Comparison of ENCODE assay signal across 14 cellular contexts in the genomic region with DNA sequence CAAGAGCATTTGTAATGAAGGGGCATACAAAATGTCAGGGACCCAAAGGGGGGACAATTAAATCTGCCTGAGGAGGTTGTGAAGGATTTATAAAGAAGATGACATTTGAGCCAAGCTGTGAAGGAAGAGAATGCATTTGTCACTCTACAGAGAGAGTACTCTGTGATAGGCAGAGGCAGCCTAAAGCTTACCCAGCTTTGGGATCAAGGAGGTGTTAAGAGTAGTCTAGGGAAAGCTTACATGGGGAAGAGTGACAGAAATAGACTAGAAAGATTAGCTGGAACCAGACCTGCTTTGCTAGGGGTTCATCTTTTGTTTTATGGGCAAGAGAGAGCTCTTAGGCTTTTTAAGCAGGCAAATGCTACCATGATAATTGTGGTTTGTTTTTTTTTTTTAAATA.
DNase-seq lines count a peak whose midpoint lies in the region; ATAC-seq, FAIRE-seq and TF ChIP-seq lines count a peak whose summit lies in the region.
"Had no signal": no experiment of that assay in that cellular context is flagged by ENCODE, and none has a peak within 500 bp of the region (broad histone marks: within the 10 kb centered on the region; RNA-seq: fewer than 3 reads in every experiment).

No MANE protein-coding gene starts in this region.

- peaks cover 9% of the 10 kb centered on the region for H3K9me3 Mint-ChIP-seq in mesothelial cell of epicardium

- peak overlapping the region; percentile 82 for H3K27ac Mint-ChIP-seq in mesothelial cell of epicardium
- H3K27ac Mint-ChIP-seq: CD4-positive, alpha-beta memory T cell had no signal

- peak; percentile 51 for FAIRE-seq in D721Med (lab: Jason Lieb, UNC)
- FAIRE-seq: A549, H1 had no signal

- intact Hi-C loops in Right ventricle myocardium inferior (cut with DNase I), result no loop called here
- intact Hi-C loops in left ventricle myocardium inferior (cut with micrococcal nuclease), result no loop called here

- no peak for TF ChIP-seq POLR2A in Peyer's patch (IDR thresholded peaks at IDR 0.05)

- no peaks in the 10 kb centered on the region for H3K27me3 ChIP-seq in left ventricle myocardium inferior (ENCODE audit: low read depth)
- no peaks in the 10 kb centered on the region for H3K27me3 ChIP-seq in Peyer's patch
- H3K27me3 ChIP-seq: BE2C had no signal

- no peak overlapping the region for H3K27ac ChIP-seq in left ventricle myocardium inferior (replicated peaks)
- H3K27ac ChIP-seq in Peyer's patch, result no peak overlapping the region
- H3K27ac ChIP-seq: A549, C4-2B had no signal

- peaks cover 14% of the 10 kb centered on the region for H3K4me1 ChIP-seq in left ventricle myocardium inferior
- H3K4me1 ChIP-seq in Peyer's patch, result no peaks in the 10 kb centered on the region
- H3K4me1 ChIP-seq: A549, BE2C, HAP-1 had no signal

- peaks cover 42% of the 10 kb centered on the region for H3K4me1 Mint-ChIP-seq in mesothelial cell of epicardium

- H3K9me3 ChIP-seq in left ventricle myocardium inferior (replicated peaks) (no peaks in the 10 kb centered on the region), Peyer's patch (no peaks in the 10 kb centered on the region)
- H3K9me3 ChIP-seq: A549, BE2C, HAP-1 had no signal

- H3K4me3 ChIP-seq in left ventricle myocardium inferior (no peak overlapping the region), Peyer's patch (no peak overlapping the region)
- H3K4me3 ChIP-seq: A549, HAP-1 had no signal

- peaks cover 12% of the 10 kb centered on the region for H3K36me3 Mint-ChIP-seq in mesothelial cell of epicardium

- ATAC-seq in Right ventricle myocardium inferior, result peak; percentile 39
- ATAC-seq: A549 had no signal

- TF ChIP-seq CTCF in left ventricle myocardium inferior (IDR thresholded peaks at IDR 0.05; ENCODE audit: borderline replicate concordance) (no peak), D721Med (IDR thresholded peaks at IDR 0.05; ENCODE audit: insufficient read depth, missing control alignments) (no peak), mesothelial cell of epicardium (IDR thresholded peaks at IDR 0.05; ENCODE audit: unreplicated experiment) (no peak), Peyer's patch (IDR thresholded peaks at IDR 0.05) (no peak)

- H3K36me3 ChIP-seq in left ventricle myocardium inferior (no peaks in the 10 kb centered on the region), Peyer's patch (no peaks in the 10 kb centered on the region)
- H3K36me3 ChIP-seq: BE2C, HAP-1 had no signal

- no peak overlapping the region for H3K4me3 Mint-ChIP-seq in mesothelial cell of epicardium
- H3K4me3 Mint-ChIP-seq: CD4-positive, alpha-beta memory T cell had no signal

- no peak for DNase-seq in Right ventricle myocardium inferior (ENCODE audit: missing footprints)
- DNase-seq in left ventricle myocardium inferior, result no peak
- DNase-seq in D721Med (ENCODE audit: insufficient read length, low spot score), result no peak
- peak; percentile 72 for DNase-seq in NCI-H82 (lab: John Stamatoyannopoulos, UW)
- no peak for DNase-seq in mesothelial cell of epicardium (ENCODE audit: low spot score in 2 of 2, unreplicated experiment in 2 of 2)
- DNase-seq in Peyer's patch, result no peak
- DNase-seq: BE2C; CD4-positive, alpha-beta memory T cell; DND-41; GF-D8 had no signal

- no peaks in the 10 kb centered on the region for H3K27me3 Mint-ChIP-seq in mesothelial cell of epicardium (ENCODE audit: low read depth)
- H3K27me3 Mint-ChIP-seq: CD4-positive, alpha-beta memory T cell had no signal
